8 cellular contexts compared by ENCODE assay signal in genomic region chr2:169767243-169767888, GRCh38. TPM values are rescaled to one million over a fixed set of nuclear protein-coding genes. Genes with fewer than 3 reads are reported as not detected.
DNase-seq lines count a peak whose midpoint lies in the region; ATAC-seq lines count a peak whose summit lies in the region.

No MANE protein-coding gene starts in this region.

- H3K9me3 Mint-ChIP-seq in naive B cell, result no peaks in the 10 kb centered on the region

- peaks cover 0 to 4% of the 10 kb centered on the region in 2 donors for H3K36me3 Mint-ChIP-seq in naive B cell

- peak; percentile 57 to 65 for ATAC-seq in naive B cell (ENCODE audit: low read depth in 2 of 2)

- H3K27ac Mint-ChIP-seq in naive B cell, result peak overlapping the region in 2 of 6 donors; percentile 32 to 58

- H3K4me3 Mint-ChIP-seq in naive B cell, result peak overlapping the region in 7 of 8 donors; percentile 1 to 91 (median 54)

- H3K4me1 Mint-ChIP-seq in naive B cell, result peaks cover 5 to 17% (median 13%) of the 10 kb centered on the region in 3 donors

- DNase-seq in NK-92 treated with Interleukin-12 subunit alpha and Interleukin-12 subunit beta, amount 100 ng/mL, for 24 hours (lab: John Stamatoyannopoulos, UW), result peak; percentile 32
- DNase-seq in NK-92 (lab: John Stamatoyannopoulos, UW; ENCODE audit: unreplicated experiment), result no peak
- peak; percentile 55 for DNase-seq in NCI-H2227 (lab: John Stamatoyannopoulos, UW; ENCODE audit: unreplicated experiment)
- peak; percentile 66 for DNase-seq in activated CD8-positive, alpha-beta memory T cell treated with anti-CD3 and anti-CD28 coated beads for 24 hours
- DNase-seq in epidermal melanocyte (ENCODE audit: insufficient read length, low spot score), result peak; percentile 68
- peak; percentile 37 for DNase-seq in naive B cell
- peak; percentile 50 for DNase-seq in stromal cell of bone marrow (ENCODE audit: low read depth)
- no peak for DNase-seq in NCI-H2029 treated with DMSO at 0.1 percent for 48 hours (lab: John Stamatoyannopoulos, UW)

- peaks cover 0 to 30% (median 22%) of the 10 kb centered on the region in 3 donors for H3K27me3 Mint-ChIP-seq in naive B cell

RNA-seq across cellular contexts. Expression of gene SSB, which starts 31.3 kb away (rescaled TPM):
- 100 to 1,000 TPM in 3 of 6 donors, 10 to 100 TPM in 3; 54.4 to 133 (median 100) TPM for polyA plus RNA-seq in naive B cell (ENCODE audit: low read depth in 6 of 6)

RNA-seq across cellular contexts. Expression of gene KLHL23, which starts 33.7 kb away (rescaled TPM):
- 1 to 10 TPM in 3 of 6 donors, under 1 TPM in 2, not detected in 1; 0.87 to 3.8 (median 2.4) TPM for polyA plus RNA-seq in naive B cell (ENCODE audit: low read depth in 6 of 6)

RNA-seq across cellular contexts. Expression of gene METTL5, which starts 57.3 kb away (rescaled TPM):
- polyA plus RNA-seq in naive B cell (ENCODE audit: low read depth in 6 of 6), result 100 to 1,000 TPM; 134 to 225 (median 146) TPM

RNA-seq across cellular contexts. Expression of gene UBR3, which starts 59.9 kb away (rescaled TPM):
- polyA plus RNA-seq in naive B cell (ENCODE audit: low read depth in 6 of 6), result 10 to 100 TPM in 1 of 6 donors, 1 to 10 TPM in 5; 6.1 to 11.9 (median 7.1) TPM

Comparison
In these comparisons a context has a peak if more than half of its experiments do, and no peak if none do; other contexts are left out.
1. DNase-seq: peak in NK-92 treated with Interleukin-12 subunit alpha and Interleukin-12 subunit beta, amount 100 ng/mL, for 24 hours (single experiment), NCI-H2227 (single experiment), activated CD8-positive, alpha-beta memory T cell treated with anti-CD3 and anti-CD28 coated beads for 24 hours (single experiment), epidermal melanocyte (single experiment), naive B cell (single experiment) and stromal cell of bone marrow (single experiment); none in NK-92 (single experiment) and NCI-H2029 treated with DMSO at 0.1 percent for 48 hours (single experiment).